1 cellular context compared by ENCODE assay signal in the genomic region with DNA sequence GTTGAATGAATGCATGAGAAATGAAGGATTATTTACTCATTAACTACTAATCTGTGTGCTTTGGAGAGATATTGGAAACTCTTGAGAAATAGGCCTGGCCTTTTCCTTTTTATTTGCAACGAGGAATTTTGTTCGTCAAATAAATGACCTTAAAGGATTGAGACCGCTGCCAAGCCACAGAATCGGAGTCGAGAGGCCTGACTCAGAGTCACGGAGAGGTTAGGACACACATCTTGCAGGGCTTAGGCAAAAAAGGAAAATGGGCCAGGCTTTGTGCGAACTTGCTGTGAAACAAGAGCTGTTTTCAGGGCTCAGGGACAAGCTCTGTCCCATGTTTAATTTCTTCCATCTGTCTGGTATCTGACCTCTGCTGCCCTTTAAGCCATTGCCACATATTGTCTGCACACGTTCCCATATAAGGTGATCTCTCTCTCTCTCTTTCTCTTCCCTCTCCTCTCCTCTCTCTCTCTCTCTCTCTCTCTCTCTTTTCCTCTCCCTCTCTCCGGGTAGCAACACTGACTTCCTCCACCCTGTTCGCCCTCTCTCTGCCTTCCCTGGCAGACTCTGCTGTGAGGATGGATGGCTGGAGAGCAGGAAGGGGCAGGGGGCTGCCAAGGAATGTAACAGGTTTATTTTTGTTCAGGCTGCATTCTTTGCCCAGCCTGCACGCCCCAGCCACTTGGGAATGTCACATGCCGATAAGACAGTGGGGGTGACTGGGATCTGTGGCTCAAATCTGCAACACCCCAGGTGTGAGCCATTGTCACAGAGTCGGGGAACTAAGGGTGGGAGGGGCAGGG.
A peak's percentile ranks its signal among the peaks of the same experiment; 100 is the strongest.
TF ChIP-seq lines count a peak whose summit lies in the region.

No MANE protein-coding gene starts in this region.

TF ChIP-seq in HepG2, 621 proteins besides CTCF, POLR2A, EP300 and RAD21 (continued from another document and continues in another):
- TF ChIP-seq, protein P1, sequence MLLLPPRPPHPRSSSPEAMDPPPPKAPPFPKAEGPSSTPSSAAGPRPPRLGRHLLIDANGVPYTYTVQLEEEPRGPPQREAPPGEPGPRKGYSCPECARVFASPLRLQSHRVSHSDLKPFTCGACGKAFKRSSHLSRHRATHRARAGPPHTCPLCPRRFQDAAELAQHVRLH (CRISPR knock-in tag; IDR thresholded peaks at IDR 0.05; ENCODE audit: borderline replicate concordance, low read depth): peak; percentile 64; the same call in 1 of the 2 replicates
- TF ChIP-seq RFX1 (IDR thresholded peaks at IDR 0.05): no peak
- no peak for TF ChIP-seq ZFP36L2 (CRISPR knock-in tag; IDR thresholded peaks at IDR 0.05)
- no peak for TF ChIP-seq PAX8 (CRISPR knock-in tag; IDR thresholded peaks at IDR 0.05; ENCODE audit: borderline replicate concordance)
- TF ChIP-seq, protein P2, sequence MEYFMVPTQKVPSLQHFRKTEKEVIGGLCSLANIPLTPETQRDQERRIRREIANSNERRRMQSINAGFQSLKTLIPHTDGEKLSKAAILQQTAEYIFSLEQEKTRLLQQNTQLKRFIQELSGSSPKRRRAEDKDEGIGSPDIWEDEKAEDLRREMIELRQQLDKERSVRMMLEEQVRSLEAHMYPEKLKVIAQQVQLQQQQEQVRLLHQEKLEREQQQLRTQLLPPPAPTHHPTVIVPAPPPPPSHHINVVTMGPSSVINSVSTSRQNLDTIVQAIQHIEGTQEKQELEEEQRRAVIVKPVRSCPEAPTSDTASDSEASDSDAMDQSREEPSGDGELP (IDR thresholded peaks at IDR 0.05; ENCODE audit: borderline replicate concordance, low read depth): peak; percentile 58; the same call in 1 of the 2 replicates
- TF ChIP-seq, protein P3, sequence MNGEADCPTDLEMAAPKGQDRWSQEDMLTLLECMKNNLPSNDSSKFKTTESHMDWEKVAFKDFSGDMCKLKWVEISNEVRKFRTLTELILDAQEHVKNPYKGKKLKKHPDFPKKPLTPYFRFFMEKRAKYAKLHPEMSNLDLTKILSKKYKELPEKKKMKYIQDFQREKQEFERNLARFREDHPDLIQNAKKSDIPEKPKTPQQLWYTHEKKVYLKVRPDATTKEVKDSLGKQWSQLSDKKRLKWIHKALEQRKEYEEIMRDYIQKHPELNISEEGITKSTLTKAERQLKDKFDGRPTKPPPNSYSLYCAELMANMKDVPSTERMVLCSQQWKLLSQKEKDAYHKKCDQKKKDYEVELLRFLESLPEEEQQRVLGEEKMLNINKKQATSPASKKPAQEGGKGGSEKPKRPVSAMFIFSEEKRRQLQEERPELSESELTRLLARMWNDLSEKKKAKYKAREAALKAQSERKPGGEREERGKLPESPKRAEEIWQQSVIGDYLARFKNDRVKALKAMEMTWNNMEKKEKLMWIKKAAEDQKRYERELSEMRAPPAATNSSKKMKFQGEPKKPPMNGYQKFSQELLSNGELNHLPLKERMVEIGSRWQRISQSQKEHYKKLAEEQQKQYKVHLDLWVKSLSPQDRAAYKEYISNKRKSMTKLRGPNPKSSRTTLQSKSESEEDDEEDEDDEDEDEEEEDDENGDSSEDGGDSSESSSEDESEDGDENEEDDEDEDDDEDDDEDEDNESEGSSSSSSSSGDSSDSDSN (CRISPR knock-in tag; IDR thresholded peaks at IDR 0.05): no peak
- TF ChIP-seq HNRNPL (IDR thresholded peaks at IDR 0.05; ENCODE audit: low read depth, low read length): no peak
- no peak for TF ChIP-seq ZNF761 (CRISPR knock-in tag; conservative IDR thresholded peaks at IDR 0.05)
- no peak for TF ChIP-seq RNF2 (conservative IDR thresholded peaks at IDR 0.05; ENCODE audit: low read depth)
- no peak for TF ChIP-seq SATB2 (CRISPR knock-in tag; IDR thresholded peaks at IDR 0.05)
- TF ChIP-seq, protein P4, sequence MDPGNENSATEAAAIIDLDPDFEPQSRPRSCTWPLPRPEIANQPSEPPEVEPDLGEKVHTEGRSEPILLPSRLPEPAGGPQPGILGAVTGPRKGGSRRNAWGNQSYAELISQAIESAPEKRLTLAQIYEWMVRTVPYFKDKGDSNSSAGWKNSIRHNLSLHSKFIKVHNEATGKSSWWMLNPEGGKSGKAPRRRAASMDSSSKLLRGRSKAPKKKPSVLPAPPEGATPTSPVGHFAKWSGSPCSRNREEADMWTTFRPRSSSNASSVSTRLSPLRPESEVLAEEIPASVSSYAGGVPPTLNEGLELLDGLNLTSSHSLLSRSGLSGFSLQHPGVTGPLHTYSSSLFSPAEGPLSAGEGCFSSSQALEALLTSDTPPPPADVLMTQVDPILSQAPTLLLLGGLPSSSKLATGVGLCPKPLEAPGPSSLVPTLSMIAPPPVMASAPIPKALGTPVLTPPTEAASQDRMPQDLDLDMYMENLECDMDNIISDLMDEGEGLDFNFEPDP (CRISPR knock-in tag; conservative IDR thresholded peaks at IDR 0.05): no peak
- peak; percentile 60; the same call in 1 of the 2 replicates for TF ChIP-seq HOXA3 (CRISPR knock-in tag; IDR thresholded peaks at IDR 0.05)
- no peak; the same call in 1 of the 2 replicates for TF ChIP-seq KAT8 (CRISPR knock-in tag; IDR thresholded peaks at IDR 0.05)
- TF ChIP-seq ZNF713 (CRISPR knock-in tag; IDR thresholded peaks at IDR 0.05): no peak
- no peak for TF ChIP-seq ZSCAN22 (CRISPR knock-in tag; IDR thresholded peaks at IDR 0.05)
- 0 out of 2 replicates have a peak, but pooled peaks have one; percentile 17 for TF ChIP-seq ZNF782 (CRISPR knock-in tag; IDR thresholded peaks at IDR 0.05; ENCODE audit: borderline replicate concordance)
- TF ChIP-seq PTBP1 (IDR thresholded peaks at IDR 0.05; ENCODE audit: low read depth, low read length, poor library complexity, severe bottlenecking): no peak
- peak; percentile 60; the same call in 1 of the 2 replicates for TF ChIP-seq MIXL1 (CRISPR knock-in tag; IDR thresholded peaks at IDR 0.05)
- TF ChIP-seq SAFB2 (CRISPR knock-in tag; IDR thresholded peaks at IDR 0.05; ENCODE audit: borderline replicate concordance, low read depth): no peak
- no peak for TF ChIP-seq REL (CRISPR knock-in tag; conservative IDR thresholded peaks at IDR 0.05)
- peak; percentile 91 to 95 for TF ChIP-seq NR2F1 (CRISPR knock-in tag; IDR thresholded peaks at IDR 0.05)
- no peak for TF ChIP-seq ZNF549 (CRISPR knock-in tag; IDR thresholded peaks at IDR 0.05)
- TF ChIP-seq MTA1 (CRISPR knock-in tag; IDR thresholded peaks at IDR 0.05; ENCODE audit: borderline replicate concordance): peak; percentile 92
- TF ChIP-seq, protein P5, sequence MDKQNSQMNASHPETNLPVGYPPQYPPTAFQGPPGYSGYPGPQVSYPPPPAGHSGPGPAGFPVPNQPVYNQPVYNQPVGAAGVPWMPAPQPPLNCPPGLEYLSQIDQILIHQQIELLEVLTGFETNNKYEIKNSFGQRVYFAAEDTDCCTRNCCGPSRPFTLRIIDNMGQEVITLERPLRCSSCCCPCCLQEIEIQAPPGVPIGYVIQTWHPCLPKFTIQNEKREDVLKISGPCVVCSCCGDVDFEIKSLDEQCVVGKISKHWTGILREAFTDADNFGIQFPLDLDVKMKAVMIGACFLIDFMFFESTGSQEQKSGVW (CRISPR knock-in tag; IDR thresholded peaks at IDR 0.05; ENCODE audit: borderline replicate concordance): no peak
- TF ChIP-seq ZNF780A (CRISPR knock-in tag; IDR thresholded peaks at IDR 0.05): no peak
- TF ChIP-seq SNAPC2 (CRISPR knock-in tag; IDR thresholded peaks at IDR 0.05): no peak
- TF ChIP-seq, protein P6, sequence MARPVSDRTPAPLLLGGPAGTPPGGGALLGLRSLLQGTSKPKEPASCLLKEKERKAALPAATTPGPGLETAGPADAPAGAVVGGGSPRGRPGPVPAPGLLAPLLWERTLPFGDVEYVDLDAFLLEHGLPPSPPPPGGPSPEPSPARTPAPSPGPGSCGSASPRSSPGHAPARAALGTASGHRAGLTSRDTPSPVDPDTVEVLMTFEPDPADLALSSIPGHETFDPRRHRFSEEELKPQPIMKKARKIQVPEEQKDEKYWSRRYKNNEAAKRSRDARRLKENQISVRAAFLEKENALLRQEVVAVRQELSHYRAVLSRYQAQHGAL (CRISPR knock-in tag; IDR thresholded peaks at IDR 0.05; ENCODE audit: not compliant biosample characterization): no peak
- TF ChIP-seq PRPF4 (IDR thresholded peaks at IDR 0.05; ENCODE audit: low read depth, low read length, poor library complexity, severe bottlenecking): no peak
- TF ChIP-seq AGO1 (IDR thresholded peaks at IDR 0.05; ENCODE audit: low read depth, low read length, poor library complexity, severe bottlenecking): no peak
- TF ChIP-seq, protein P7, sequence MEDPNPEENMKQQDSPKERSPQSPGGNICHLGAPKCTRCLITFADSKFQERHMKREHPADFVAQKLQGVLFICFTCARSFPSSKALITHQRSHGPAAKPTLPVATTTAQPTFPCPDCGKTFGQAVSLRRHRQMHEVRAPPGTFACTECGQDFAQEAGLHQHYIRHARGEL (CRISPR knock-in tag; IDR thresholded peaks at IDR 0.05): 0 out of 2 replicates have a peak, but pooled peaks have one; percentile 24
- TF ChIP-seq HOXD1 (CRISPR knock-in tag; IDR thresholded peaks at IDR 0.05): no peak
- TF ChIP-seq SOX5 (CRISPR knock-in tag; IDR thresholded peaks at IDR 0.05; ENCODE audit: borderline replicate concordance): peak; percentile 64
- TF ChIP-seq NFATC3 (CRISPR knock-in tag; IDR thresholded peaks at IDR 0.05): 0 out of 2 replicates have a peak, but pooled peaks have one; percentile 18
- peak; percentile 71; the same call in 1 of the 2 replicates for TF ChIP-seq NRL (CRISPR knock-in tag; IDR thresholded peaks at IDR 0.05; ENCODE audit: borderline replicate concordance)
- TF ChIP-seq ZFP41 (CRISPR knock-in tag; IDR thresholded peaks at IDR 0.05; ENCODE audit: borderline replicate concordance): no peak
- TF ChIP-seq ZNF274 (CRISPR knock-in tag; IDR thresholded peaks at IDR 0.05): no peak
- TF ChIP-seq SMARCE1 (IDR thresholded peaks at IDR 0.05; ENCODE audit: borderline replicate concordance): no peak
- TF ChIP-seq GABPB1 (CRISPR knock-in tag; IDR thresholded peaks at IDR 0.05): no peak
- no peak for TF ChIP-seq EHMT2 (IDR thresholded peaks at IDR 0.05; ENCODE audit: borderline replicate concordance, low read depth, low read length)
- no peak for TF ChIP-seq ZNF431 (CRISPR knock-in tag; IDR thresholded peaks at IDR 0.05; ENCODE audit: borderline replicate concordance, low read depth)
- no peak for TF ChIP-seq ZNF446 (CRISPR knock-in tag; IDR thresholded peaks at IDR 0.05)
- TF ChIP-seq SUZ12 (IDR thresholded peaks at IDR 0.05; ENCODE audit: low read depth, low read length): no peak
- TF ChIP-seq CREB1 (IDR thresholded peaks at IDR 0.05): 0 out of 2 replicates have a peak, but pooled peaks have one; percentile 0
- TF ChIP-seq CREB1 (CRISPR knock-in tag; IDR thresholded peaks at IDR 0.05): no peak; the same call in 1 of the 2 replicates
- TF ChIP-seq U2AF1 (optimal IDR thresholded peaks at IDR 0.05; ENCODE audit: low read depth, low read length): no peak
- peak; percentile 85 for TF ChIP-seq FOXK2 (IDR thresholded peaks at IDR 0.05)
- TF ChIP-seq SYNCRIP (IDR thresholded peaks at IDR 0.05; ENCODE audit: insufficient read depth, low read depth, low read length): no peak
- TF ChIP-seq ZNF891 (CRISPR knock-in tag; IDR thresholded peaks at IDR 0.05): peak; percentile 53; the same call in 1 of the 2 replicates
- TF ChIP-seq, protein P8, sequence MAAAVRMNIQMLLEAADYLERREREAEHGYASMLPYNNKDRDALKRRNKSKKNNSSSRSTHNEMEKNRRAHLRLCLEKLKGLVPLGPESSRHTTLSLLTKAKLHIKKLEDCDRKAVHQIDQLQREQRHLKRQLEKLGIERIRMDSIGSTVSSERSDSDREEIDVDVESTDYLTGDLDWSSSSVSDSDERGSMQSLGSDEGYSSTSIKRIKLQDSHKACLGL (CRISPR knock-in tag; IDR thresholded peaks at IDR 0.05): no peak
- TF ChIP-seq, protein P9, sequence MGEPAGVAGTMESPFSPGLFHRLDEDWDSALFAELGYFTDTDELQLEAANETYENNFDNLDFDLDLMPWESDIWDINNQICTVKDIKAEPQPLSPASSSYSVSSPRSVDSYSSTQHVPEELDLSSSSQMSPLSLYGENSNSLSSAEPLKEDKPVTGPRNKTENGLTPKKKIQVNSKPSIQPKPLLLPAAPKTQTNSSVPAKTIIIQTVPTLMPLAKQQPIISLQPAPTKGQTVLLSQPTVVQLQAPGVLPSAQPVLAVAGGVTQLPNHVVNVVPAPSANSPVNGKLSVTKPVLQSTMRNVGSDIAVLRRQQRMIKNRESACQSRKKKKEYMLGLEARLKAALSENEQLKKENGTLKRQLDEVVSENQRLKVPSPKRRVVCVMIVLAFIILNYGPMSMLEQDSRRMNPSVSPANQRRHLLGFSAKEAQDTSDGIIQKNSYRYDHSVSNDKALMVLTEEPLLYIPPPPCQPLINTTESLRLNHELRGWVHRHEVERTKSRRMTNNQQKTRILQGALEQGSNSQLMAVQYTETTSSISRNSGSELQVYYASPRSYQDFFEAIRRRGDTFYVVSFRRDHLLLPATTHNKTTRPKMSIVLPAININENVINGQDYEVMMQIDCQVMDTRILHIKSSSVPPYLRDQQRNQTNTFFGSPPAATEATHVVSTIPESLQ (CRISPR knock-in tag; conservative IDR thresholded peaks at IDR 0.05): no peak
- no peak for TF ChIP-seq ZFYVE20 (CRISPR knock-in tag; IDR thresholded peaks at IDR 0.05; ENCODE audit: borderline replicate concordance, low read depth)
- TF ChIP-seq, protein P10, sequence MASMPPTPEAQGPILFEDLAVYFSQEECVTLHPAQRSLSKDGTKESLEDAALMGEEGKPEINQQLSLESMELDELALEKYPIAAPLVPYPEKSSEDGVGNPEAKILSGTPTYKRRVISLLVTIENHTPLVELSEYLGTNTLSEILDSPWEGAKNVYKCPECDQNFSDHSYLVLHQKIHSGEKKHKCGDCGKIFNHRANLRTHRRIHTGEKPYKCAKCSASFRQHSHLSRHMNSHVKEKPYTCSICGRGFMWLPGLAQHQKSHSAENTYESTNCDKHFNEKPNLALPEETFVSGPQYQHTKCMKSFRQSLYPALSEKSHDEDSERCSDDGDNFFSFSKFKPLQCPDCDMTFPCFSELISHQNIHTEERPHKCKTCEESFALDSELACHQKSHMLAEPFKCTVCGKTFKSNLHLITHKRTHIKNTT (CRISPR knock-in tag; IDR thresholded peaks at IDR 0.05): no peak
- peak; percentile 59; the same call in 1 of the 2 replicates for TF ChIP-seq POGZ (CRISPR knock-in tag; IDR thresholded peaks at IDR 0.05)
- TF ChIP-seq RXRA (CRISPR knock-in tag; IDR thresholded peaks at IDR 0.05): peak; percentile 75
- TF ChIP-seq, protein P11, sequence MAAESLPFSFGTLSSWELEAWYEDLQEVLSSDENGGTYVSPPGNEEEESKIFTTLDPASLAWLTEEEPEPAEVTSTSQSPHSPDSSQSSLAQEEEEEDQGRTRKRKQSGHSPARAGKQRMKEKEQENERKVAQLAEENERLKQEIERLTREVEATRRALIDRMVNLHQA (CRISPR knock-in tag; IDR thresholded peaks at IDR 0.05): no peak
- TF ChIP-seq, protein P12, sequence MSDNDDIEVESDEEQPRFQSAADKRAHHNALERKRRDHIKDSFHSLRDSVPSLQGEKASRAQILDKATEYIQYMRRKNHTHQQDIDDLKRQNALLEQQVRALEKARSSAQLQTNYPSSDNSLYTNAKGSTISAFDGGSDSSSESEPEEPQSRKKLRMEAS (IDR thresholded peaks at IDR 0.05): peak; percentile 72; the same call in 1 of the 2 replicates
